In the genomic region with DNA sequence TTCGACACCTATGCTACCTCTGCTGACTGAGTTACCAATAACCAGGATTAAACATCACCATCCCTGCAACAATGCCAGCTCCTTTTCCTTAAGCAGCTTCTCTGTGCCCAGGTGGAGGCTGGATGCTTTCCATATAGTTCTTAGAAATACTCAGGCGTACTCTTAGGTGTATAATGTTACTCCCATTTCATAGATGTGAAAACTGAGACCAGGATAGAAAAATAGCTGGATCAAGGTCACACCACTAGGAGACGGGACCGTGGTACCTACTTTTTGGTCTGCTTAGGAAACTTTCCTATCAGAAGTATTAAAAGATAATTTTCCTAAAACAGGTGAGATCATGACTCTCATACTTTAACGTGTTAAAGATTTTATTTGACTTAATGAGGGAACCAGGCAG, we compare ENCODE assay signal across 31 cellular contexts.
"Had no signal": no experiment of that assay in that cellular context is flagged by ENCODE, and none has a peak within 500 bp of the region (broad histone marks: within the 10 kb centered on the region; RNA-seq: fewer than 3 reads in every experiment).

No MANE protein-coding gene starts in this region.

- H3K36me3 Mint-ChIP-seq: naive thymus-derived CD4-positive, alpha-beta T cell; natural killer cell; stimulated activated memory B cell treated with anti-CD40 and anti-IgM and Interleukin-4, amounts not matched to agents 10 μg/mL and 1 μg/mL and 100 μg/mL, for 72 hours; type B pancreatic cell had no signal

- H3K4me3 Mint-ChIP-seq: naive thymus-derived CD4-positive, alpha-beta T cell; natural killer cell; nephron; stimulated activated memory B cell treated with anti-CD40 and anti-IgM and Interleukin-4, amounts not matched to agents 10 μg/mL and 1 μg/mL and 100 μg/mL, for 72 hours; stimulated activated naive CD8-positive, alpha-beta T cell treated with anti-CD3 and anti-CD28 coated beads, Interleukin-15, amount 100 ng/mL, for 72 hours; type B pancreatic cell had no signal

- DNase-seq: naive thymus-derived CD4-positive, alpha-beta T cell; natural killer cell; nucleus accumbens; ovary; psoas muscle; right cardiac atrium; spleen; stimulated activated CD4-positive, alpha-beta T cell treated with anti-CD3 and anti-CD28 coated beads, Interleukin-12 subunit alpha, Interleukin-12 subunit beta, amount 100 ng/mL, for 4 hours; stimulated activated CD4-positive, alpha-beta T cell treated with anti-CD3 and anti-CD28 coated beads, Interleukin-1b, Interleukin-23, amount 100 ng/mL, for 48 hours; stimulated activated CD4-positive, alpha-beta T cell treated with anti-CD3 and anti-CD28 coated beads, Interleukin-4, amount 100 ng/mL, for 1 hour; stimulated activated CD4-positive, alpha-beta T cell treated with anti-CD3 and anti-CD28 coated beads, Interleukin-4, amount 100 ng/mL, for 4 hours; stimulated activated CD8-positive, alpha-beta memory T cell treated with anti-CD3 and anti-CD28 coated beads, Interleukin-4, amount 100 ng/mL, for 48 hours; stimulated activated naive CD4-positive, alpha-beta T cell; stimulated activated naive CD8-positive, alpha-beta T cell treated with anti-CD3 and anti-CD28 coated beads, Interleukin-15, amount 100 ng/mL, for 72 hours; stimulated activated naive CD8-positive, alpha-beta T cell treated with anti-CD3 and anti-CD28 coated beads, Interleukin-15, Interleukin-2, amounts not matched to agents 100 U/mL and 50 U/mL, for 24 hours; substantia nigra; testis; tibial artery; transverse colon; upper lobe of right lung had no signal

- H3K27me3 ChIP-seq: ovary, testis, vagina had no signal

- H3K79me2 ChIP-seq: parathyroid adenoma had no signal

- H3K36me3 ChIP-seq: neutrophil, ovary, spleen, suprapubic skin, tibial artery, transverse colon, upper lobe of right lung, vagina had no signal

- H3K9me3 ChIP-seq: neutrophil, ovary, psoas muscle, suprapubic skin, testis, tibial artery, transverse colon, upper lobe of right lung, vagina had no signal

- H2AFZ ChIP-seq: parathyroid adenoma had no signal

- ATAC-seq: naive thymus-derived CD4-positive, alpha-beta T cell; natural killer cell; psoas muscle; right cardiac atrium; sciatic nerve; stimulated activated memory B cell treated with anti-CD40 and anti-IgM and Interleukin-4, amounts not matched to agents 10 μg/mL and 1 μg/mL and 100 μg/mL, for 72 hours; stimulated activated naive CD8-positive, alpha-beta T cell treated with anti-CD3 and anti-CD28 coated beads, Interleukin-15, amount 100 ng/mL, for 72 hours; stimulated activated naive CD8-positive, alpha-beta T cell treated with anti-CD3 and anti-CD28 coated beads, Interleukin-15, Interleukin-2, amounts not matched to agents 100 U/mL and 50 U/mL, for 24 hours; upper lobe of right lung had no signal

- H3K4me3 ChIP-seq: ovary, psoas muscle, skin epidermis, smooth muscle cell, spleen, suprapubic skin, testis, tibial artery, transverse colon, upper lobe of right lung, vagina had no signal

- H3K4me2 ChIP-seq: smooth muscle cell had no signal

- H3K27ac ChIP-seq: neutrophil, ovary, parathyroid adenoma, psoas muscle, skin epidermis, spleen, suprapubic skin, testis, tibial artery, transverse colon, upper lobe of right lung, vagina had no signal

- H3K9me3 Mint-ChIP-seq: natural killer cell had no signal

- H3K4me1 ChIP-seq: parathyroid adenoma, psoas muscle, spleen, suprapubic skin, testis, tibial artery, transverse colon, upper lobe of right lung, vagina had no signal

- H3K4me1 Mint-ChIP-seq: naive thymus-derived CD4-positive, alpha-beta T cell; natural killer cell; nephron; stimulated activated memory B cell treated with anti-CD40 and anti-IgM and Interleukin-4, amounts not matched to agents 10 μg/mL and 1 μg/mL and 100 μg/mL, for 72 hours; stimulated activated naive CD8-positive, alpha-beta T cell treated with anti-CD3 and anti-CD28 coated beads, Interleukin-15, amount 100 ng/mL, for 72 hours had no signal

- H3K27ac Mint-ChIP-seq: naive thymus-derived CD4-positive, alpha-beta T cell; natural killer cell; nephron; progenitor cell of endocrine pancreas; stimulated activated memory B cell treated with anti-CD40 and anti-IgM and Interleukin-4, amounts not matched to agents 10 μg/mL and 1 μg/mL and 100 μg/mL, for 72 hours; stimulated activated naive CD8-positive, alpha-beta T cell treated with anti-CD3 and anti-CD28 coated beads, Interleukin-15, amount 100 ng/mL, for 72 hours; type B pancreatic cell had no signal

- H3K9ac ChIP-seq: parathyroid adenoma had no signal
